25 cellular contexts compared by ENCODE assay signal in the genomic region with DNA sequence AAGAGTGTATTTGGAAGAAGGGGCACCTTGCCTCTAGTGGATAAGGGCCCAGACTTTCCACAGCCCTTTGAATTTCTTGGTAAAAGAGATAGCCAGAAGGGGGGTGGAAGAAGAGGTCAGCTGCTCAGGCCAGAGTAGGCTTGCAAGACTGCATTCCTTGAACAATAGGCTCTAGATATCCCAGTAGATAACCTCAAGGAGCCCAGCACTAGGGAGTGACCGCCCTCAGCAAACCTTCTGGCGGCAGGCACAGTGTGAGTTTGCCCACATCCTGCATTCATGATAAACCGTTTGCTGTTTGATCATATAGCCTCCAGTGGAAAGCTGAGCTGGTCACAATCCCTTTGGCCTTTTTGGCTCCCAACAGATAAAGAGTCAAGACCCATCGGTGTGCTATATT.
"Had no signal": no experiment of that assay in that cellular context is flagged by ENCODE, and none has a peak within 500 bp of the region (broad histone marks: within the 10 kb centered on the region; RNA-seq: fewer than 3 reads in every experiment).

No MANE protein-coding gene starts in this region.

- H2AFZ ChIP-seq: neural progenitor cell, parathyroid adenoma had no signal

- H3K27ac ChIP-seq: neural progenitor cell, ovary, parathyroid adenoma, psoas muscle, right lobe of liver, sigmoid colon, suprapubic skin, testis, tibial artery, transverse colon, upper lobe of left lung, vagina had no signal

- H3K27me3 ChIP-seq: neural progenitor cell, ovary, right lobe of liver, sigmoid colon, suprapubic skin, testis, tibial artery, transverse colon, upper lobe of left lung, vagina had no signal

- H3K36me3 ChIP-seq: neural progenitor cell, ovary, right lobe of liver, sigmoid colon, suprapubic skin, tibial artery, transverse colon, upper lobe of left lung, vagina had no signal

- H3K9me3 ChIP-seq: ovary, psoas muscle, right lobe of liver, sigmoid colon, suprapubic skin, testis, tibial artery, transverse colon, upper lobe of left lung, vagina had no signal

- ATAC-seq: natural killer cell; psoas muscle; right cardiac atrium; right lobe of liver; stimulated activated effector memory CD8-positive, alpha-beta T cell treated with anti-CD3 and anti-CD28 coated beads, Interleukin-12 subunit alpha, Interleukin-12 subunit beta, amount 100 ng/mL, for 72 hours; stimulated activated naive B cell treated with anti-CD40 and anti-IgM and Interleukin-4, amounts not matched to agents 10 μg/mL and 1 μg/mL and 100 μg/mL, for 72 hours had no signal

- H3K79me2 ChIP-seq: parathyroid adenoma had no signal

- DNase-seq: natural killer cell; occipital lobe; ovary; posterior cingulate gyrus; psoas muscle; right cardiac atrium; right lobe of liver; sigmoid colon; small intestine; stimulated activated CD4-positive, alpha-beta T cell treated with anti-CD3 and anti-CD28 coated beads, Interleukin-15, amount 100 ng/mL, for 24 hours; stimulated activated CD4-positive, alpha-beta T cell treated with anti-CD3 and anti-CD28 coated beads, Interleukin-2, amount 100 ng/mL, for 24 hours; stimulated activated CD4-positive, alpha-beta T cell treated with anti-CD3 and anti-CD28 coated beads, Interleukin-2, amount 100 ng/mL, for 48 hours; stimulated activated CD4-positive, alpha-beta T cell treated with anti-CD3 and anti-CD28 coated beads, Interleukin-4, amount 100 ng/mL, for 24 hours; stimulated activated naive B cell treated with anti-CD40 and anti-IgM and Interleukin-4, amounts not matched to agents 10 μg/mL and 1 μg/mL and 100 μg/mL, for 72 hours; stimulated activated naive CD4-positive, alpha-beta T cell treated with Interleukin-2 at 50 U/mL for 16 hours; substantia nigra; testis; tibial artery; transverse colon; upper lobe of left lung had no signal

- H3K4me3 ChIP-seq: neural progenitor cell, ovary, psoas muscle, right lobe of liver, sigmoid colon, suprapubic skin, testis, tibial artery, transverse colon, upper lobe of left lung, vagina had no signal

- H3K4me2 ChIP-seq: neural progenitor cell had no signal

- H3K4me1 ChIP-seq: parathyroid adenoma, psoas muscle, right lobe of liver, sigmoid colon, suprapubic skin, testis, tibial artery, transverse colon, upper lobe of left lung, vagina had no signal

- H3K9ac ChIP-seq: neural progenitor cell, parathyroid adenoma had no signal
